1 cellular context compared by ENCODE assay signal in the genomic region with DNA sequence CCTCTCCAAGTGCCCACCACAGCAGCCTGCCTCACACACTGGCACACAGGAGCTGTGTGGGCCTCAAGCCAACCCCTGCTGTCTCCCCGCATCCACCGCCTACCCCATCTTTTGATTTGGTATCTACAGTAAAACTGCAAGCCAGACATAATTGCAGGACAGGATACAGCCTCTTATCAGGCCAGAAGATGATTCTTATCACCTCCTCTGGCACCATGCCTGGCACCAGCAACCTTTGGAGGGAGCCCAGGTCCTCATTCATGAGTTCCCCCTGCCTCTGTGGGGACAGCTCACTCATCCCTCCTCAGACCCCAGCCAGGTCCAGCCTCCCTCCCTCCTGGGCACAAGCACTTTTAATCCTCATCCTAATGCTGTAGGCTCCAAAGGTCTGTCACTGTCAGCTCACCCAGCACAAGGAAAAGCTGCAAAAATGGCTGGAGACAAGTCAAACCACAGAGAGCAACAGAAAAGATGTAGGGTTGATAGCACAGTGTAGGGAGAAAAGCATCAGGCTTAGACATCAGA.
TF ChIP-seq lines count a peak whose summit lies in the region.

No MANE protein-coding gene starts in this region.

TF ChIP-seq in GM23338, 12 proteins besides CTCF, POLR2A, EP300 and RAD21:
- TF ChIP-seq JUNB (IDR thresholded peaks at IDR 0.05; ENCODE audit: unreplicated experiment) (no peak), POLR2AphosphoS5 (IDR thresholded peaks at IDR 0.05; ENCODE audit: low read depth) (no peak), ZNF331 (CRISPR knock-in tag; IDR thresholded peaks at IDR 0.05; ENCODE audit: low read depth) (no peak), EZH2phosphoT487 (IDR thresholded peaks at IDR 0.05; ENCODE audit: unreplicated experiment) (no peak), STAT1 (IDR thresholded peaks at IDR 0.05; ENCODE audit: unreplicated experiment) (no peak), EZH2 (IDR thresholded peaks at IDR 0.05; ENCODE audit: low read depth, unreplicated experiment) (no peak), NANOG (IDR thresholded peaks at IDR 0.05; ENCODE audit: borderline replicate concordance) (no peak), ZNF114 (CRISPR knock-in tag; IDR thresholded peaks at IDR 0.05) (no peak), CREB1 (CRISPR knock-in tag; IDR thresholded peaks at IDR 0.05; ENCODE audit: low read depth) (no peak)
- TF ChIP-seq, protein P1, sequence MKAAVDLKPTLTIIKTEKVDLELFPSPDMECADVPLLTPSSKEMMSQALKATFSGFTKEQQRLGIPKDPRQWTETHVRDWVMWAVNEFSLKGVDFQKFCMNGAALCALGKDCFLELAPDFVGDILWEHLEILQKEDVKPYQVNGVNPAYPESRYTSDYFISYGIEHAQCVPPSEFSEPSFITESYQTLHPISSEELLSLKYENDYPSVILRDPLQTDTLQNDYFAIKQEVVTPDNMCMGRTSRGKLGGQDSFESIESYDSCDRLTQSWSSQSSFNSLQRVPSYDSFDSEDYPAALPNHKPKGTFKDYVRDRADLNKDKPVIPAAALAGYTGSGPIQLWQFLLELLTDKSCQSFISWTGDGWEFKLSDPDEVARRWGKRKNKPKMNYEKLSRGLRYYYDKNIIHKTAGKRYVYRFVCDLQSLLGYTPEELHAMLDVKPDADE (IDR thresholded peaks at IDR 0.05) = no peak
- TF ChIP-seq, protein P2, sequence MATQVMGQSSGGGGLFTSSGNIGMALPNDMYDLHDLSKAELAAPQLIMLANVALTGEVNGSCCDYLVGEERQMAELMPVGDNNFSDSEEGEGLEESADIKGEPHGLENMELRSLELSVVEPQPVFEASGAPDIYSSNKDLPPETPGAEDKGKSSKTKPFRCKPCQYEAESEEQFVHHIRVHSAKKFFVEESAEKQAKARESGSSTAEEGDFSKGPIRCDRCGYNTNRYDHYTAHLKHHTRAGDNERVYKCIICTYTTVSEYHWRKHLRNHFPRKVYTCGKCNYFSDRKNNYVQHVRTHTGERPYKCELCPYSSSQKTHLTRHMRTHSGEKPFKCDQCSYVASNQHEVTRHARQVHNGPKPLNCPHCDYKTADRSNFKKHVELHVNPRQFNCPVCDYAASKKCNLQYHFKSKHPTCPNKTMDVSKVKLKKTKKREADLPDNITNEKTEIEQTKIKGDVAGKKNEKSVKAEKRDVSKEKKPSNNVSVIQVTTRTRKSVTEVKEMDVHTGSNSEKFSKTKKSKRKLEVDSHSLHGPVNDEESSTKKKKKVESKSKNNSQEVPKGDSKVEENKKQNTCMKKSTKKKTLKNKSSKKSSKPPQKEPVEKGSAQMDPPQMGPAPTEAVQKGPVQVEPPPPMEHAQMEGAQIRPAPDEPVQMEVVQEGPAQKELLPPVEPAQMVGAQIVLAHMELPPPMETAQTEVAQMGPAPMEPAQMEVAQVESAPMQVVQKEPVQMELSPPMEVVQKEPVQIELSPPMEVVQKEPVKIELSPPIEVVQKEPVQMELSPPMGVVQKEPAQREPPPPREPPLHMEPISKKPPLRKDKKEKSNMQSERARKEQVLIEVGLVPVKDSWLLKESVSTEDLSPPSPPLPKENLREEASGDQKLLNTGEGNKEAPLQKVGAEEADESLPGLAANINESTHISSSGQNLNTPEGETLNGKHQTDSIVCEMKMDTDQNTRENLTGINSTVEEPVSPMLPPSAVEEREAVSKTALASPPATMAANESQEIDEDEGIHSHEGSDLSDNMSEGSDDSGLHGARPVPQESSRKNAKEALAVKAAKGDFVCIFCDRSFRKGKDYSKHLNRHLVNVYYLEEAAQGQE (IDR thresholded peaks at IDR 0.05; ENCODE audit: unreplicated experiment) = no peak
- TF ChIP-seq, protein P3, sequence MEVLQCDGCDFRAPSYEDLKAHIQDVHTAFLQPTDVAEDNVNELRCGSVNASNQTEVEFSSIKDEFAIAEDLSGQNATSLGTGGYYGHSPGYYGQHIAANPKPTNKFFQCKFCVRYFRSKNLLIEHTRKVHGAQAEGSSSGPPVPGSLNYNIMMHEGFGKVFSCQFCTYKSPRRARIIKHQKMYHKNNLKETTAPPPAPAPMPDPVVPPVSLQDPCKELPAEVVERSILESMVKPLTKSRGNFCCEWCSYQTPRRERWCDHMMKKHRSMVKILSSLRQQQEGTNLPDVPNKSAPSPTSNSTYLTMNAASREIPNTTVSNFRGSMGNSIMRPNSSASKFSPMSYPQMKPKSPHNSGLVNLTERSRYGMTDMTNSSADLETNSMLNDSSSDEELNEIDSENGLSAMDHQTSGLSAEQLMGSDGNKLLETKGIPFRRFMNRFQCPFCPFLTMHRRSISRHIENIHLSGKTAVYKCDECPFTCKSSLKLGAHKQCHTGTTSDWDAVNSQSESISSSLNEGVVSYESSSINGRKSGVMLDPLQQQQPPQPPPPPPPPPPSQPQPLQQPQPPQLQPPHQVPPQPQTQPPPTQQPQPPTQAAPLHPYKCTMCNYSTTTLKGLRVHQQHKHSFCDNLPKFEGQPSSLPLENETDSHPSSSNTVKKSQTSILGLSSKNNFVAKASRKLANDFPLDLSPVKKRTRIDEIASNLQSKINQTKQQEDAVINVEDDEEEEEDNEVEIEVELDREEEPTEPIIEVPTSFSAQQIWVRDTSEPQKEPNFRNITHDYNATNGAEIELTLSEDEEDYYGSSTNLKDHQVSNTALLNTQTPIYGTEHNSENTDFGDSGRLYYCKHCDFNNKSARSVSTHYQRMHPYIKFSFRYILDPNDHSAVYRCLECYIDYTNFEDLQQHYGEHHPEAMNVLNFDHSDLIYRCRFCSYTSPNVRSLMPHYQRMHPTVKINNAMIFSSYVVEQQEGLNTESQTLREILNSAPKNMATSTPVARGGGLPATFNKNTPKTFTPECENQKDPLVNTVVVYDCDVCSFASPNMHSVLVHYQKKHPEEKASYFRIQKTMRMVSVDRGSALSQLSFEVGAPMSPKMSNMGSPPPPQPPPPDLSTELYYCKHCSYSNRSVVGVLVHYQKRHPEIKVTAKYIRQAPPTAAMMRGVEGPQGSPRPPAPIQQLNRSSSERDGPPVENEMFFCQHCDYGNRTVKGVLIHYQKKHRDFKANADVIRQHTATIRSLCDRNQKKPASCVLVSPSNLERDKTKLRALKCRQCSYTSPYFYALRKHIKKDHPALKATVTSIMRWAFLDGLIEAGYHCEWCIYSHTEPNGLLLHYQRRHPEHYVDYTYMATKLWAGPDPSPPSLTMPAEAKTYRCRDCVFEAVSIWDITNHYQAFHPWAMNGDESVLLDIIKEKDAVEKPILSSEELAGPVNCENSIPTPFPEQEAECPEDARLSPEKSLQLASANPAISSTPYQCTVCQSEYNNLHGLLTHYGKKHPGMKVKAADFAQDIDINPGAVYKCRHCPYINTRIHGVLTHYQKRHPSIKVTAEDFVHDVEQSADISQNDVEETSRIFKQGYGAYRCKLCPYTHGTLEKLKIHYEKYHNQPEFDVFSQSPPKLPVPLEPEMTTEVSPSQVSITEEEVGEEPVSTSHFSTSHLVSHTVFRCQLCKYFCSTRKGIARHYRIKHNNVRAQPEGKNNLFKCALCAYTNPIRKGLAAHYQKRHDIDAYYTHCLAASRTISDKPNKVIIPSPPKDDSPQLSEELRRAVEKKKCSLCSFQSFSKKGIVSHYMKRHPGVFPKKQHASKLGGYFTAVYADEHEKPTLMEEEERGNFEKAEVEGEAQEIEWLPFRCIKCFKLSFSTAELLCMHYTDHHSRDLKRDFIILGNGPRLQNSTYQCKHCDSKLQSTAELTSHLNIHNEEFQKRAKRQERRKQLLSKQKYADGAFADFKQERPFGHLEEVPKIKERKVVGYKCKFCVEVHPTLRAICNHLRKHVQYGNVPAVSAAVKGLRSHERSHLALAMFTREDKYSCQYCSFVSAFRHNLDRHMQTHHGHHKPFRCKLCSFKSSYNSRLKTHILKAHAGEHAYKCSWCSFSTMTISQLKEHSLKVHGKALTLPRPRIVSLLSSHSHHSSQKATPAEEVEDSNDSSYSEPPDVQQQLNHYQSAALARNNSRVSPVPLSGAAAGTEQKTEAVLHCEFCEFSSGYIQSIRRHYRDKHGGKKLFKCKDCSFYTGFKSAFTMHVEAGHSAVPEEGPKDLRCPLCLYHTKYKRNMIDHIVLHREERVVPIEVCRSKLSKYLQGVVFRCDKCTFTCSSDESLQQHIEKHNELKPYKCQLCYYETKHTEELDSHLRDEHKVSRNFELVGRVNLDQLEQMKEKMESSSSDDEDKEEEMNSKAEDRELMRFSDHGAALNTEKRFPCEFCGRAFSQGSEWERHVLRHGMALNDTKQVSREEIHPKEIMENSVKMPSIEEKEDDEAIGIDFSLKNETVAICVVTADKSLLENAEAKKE (CRISPR knock-in tag; IDR thresholded peaks at IDR 0.05) = no peak
